Comparison of ENCODE assay signal across 10 cellular contexts in genomic region chr5:140868721-140869554, GRCh38. TPM values are rescaled to one million over a fixed set of nuclear protein-coding genes. Genes with fewer than 3 reads are reported as not detected.
DNase-seq lines count a peak whose midpoint lies in the region; ATAC-seq, FAIRE-seq and TF ChIP-seq lines count a peak whose summit lies in the region.
"Had no signal": no experiment of that assay in that cellular context is flagged by ENCODE, and none has a peak within 500 bp of the region (broad histone marks: within the 10 kb centered on the region; RNA-seq: fewer than 3 reads in every experiment).

PCDHA11 (plus strand) TSS chr5:140868957; CDS start chr5:140869104, 147 bp downstream.

- CTCF ChIA-PET in CD4-positive, alpha-beta T cell (lab: Charles Lee), result no interaction called here

- H3K4me1 ChIP-seq in HUES64 (ENCODE audit: insufficient read depth, low read length) (0 out of 2 replicates have a peak, but pooled peaks cover 3% of the 10 kb centered on the region), astrocyte (ENCODE audit: insufficient read depth, low read length) (no peaks in the 10 kb centered on the region), kidney (ENCODE audit: control insufficient read depth in 1 of 2, insufficient read depth in 1 of 2, low read depth in 1 of 2, low read length in 2 of 2) (no peaks in the 10 kb centered on the region)

- H3K27me3 Mint-ChIP-seq in astrocyte (ENCODE audit: low read depth, unreplicated experiment), result no peaks in the 10 kb centered on the region
- H3K27me3 Mint-ChIP-seq in CD4-positive, alpha-beta T cell, result peaks cover 48% of the 10 kb centered on the region
- H3K27me3 Mint-ChIP-seq in stimulated activated memory B cell treated with anti-CD40 and anti-IgM and Interleukin-4, amounts not matched to agents 10 μg/mL and 1 μg/mL and 100 μg/mL, for 72 hours, result no peaks in the 10 kb centered on the region

- no peak within 1 kb of the TSS for H3K4me2 ChIP-seq in astrocyte (ENCODE audit: low read length)

- H3K27ac ChIP-seq in HUES64 (ENCODE audit: low read depth, low read length) (peak within 1 kb of the TSS; percentile 65; the same call in 1 of the 2 replicates), astrocyte (ENCODE audit: low read depth, low read length) (no peak within 1 kb of the TSS), kidney (ENCODE audit: low read depth in 2 of 2, low read length in 2 of 2) (no peak within 1 kb of the TSS)
- H3K27ac ChIP-seq in CD4-positive, alpha-beta T cell (ENCODE audit: low read depth, low read length), result no peak within 1 kb of the TSS

- DNase-seq in AG09309 (ENCODE audit: low read depth) (no peak), astrocyte (ENCODE audit: low read depth) (no peak), kidney (no peak)
- DNase-seq in CD4-positive, alpha-beta T cell, result no peak
- no peak for DNase-seq in activated effector memory CD4-positive, alpha-beta T cell treated with Interleukin-2 at 50 U/mL for 16 hours
- DNase-seq in stimulated activated CD4-positive, alpha-beta T cell treated with anti-CD3 and anti-CD28 coated beads, Interleukin-15, amount 100 ng/mL, for 24 hours, result no peak
- DNase-seq: CD4-positive, alpha-beta memory T cell; stimulated activated naive CD4-positive, alpha-beta T cell treated with Interleukin-2 at 50 U/mL for 16 hours had no signal

- intact Hi-C loops in kidney (cut with DNase I), result no loop called here
- intact Hi-C loops in CD4-positive, alpha-beta T cell (cut with DNase I, micrococcal nuclease), result no loop called here

- H3K36me3 Mint-ChIP-seq in astrocyte (ENCODE audit: low read depth, unreplicated experiment), result peaks cover 8% of the 10 kb centered on the region
- no peaks in the 10 kb centered on the region for H3K36me3 Mint-ChIP-seq in CD4-positive, alpha-beta T cell (ENCODE audit: low read depth)
- no peaks in the 10 kb centered on the region for H3K36me3 Mint-ChIP-seq in stimulated activated memory B cell treated with anti-CD40 and anti-IgM and Interleukin-4, amounts not matched to agents 10 μg/mL and 1 μg/mL and 100 μg/mL, for 72 hours
- H3K36me3 Mint-ChIP-seq: CD4-positive, alpha-beta memory T cell had no signal

- peak within 1 kb of the TSS; percentile 89 for H3K4me3 Mint-ChIP-seq in astrocyte (ENCODE audit: unreplicated experiment)
- no peak within 1 kb of the TSS for H3K4me3 Mint-ChIP-seq in CD4-positive, alpha-beta T cell
- no peak within 1 kb of the TSS for H3K4me3 Mint-ChIP-seq in stimulated activated memory B cell treated with anti-CD40 and anti-IgM and Interleukin-4, amounts not matched to agents 10 μg/mL and 1 μg/mL and 100 μg/mL, for 72 hours

- H3K4me1 Mint-ChIP-seq in astrocyte (ENCODE audit: low read depth, unreplicated experiment), result no peaks in the 10 kb centered on the region
- H3K4me1 Mint-ChIP-seq in CD4-positive, alpha-beta T cell (ENCODE audit: low read depth), result no peaks in the 10 kb centered on the region
- H3K4me1 Mint-ChIP-seq in stimulated activated memory B cell treated with anti-CD40 and anti-IgM and Interleukin-4, amounts not matched to agents 10 μg/mL and 1 μg/mL and 100 μg/mL, for 72 hours, result no peaks in the 10 kb centered on the region

- peak; percentile 9 for TF ChIP-seq CTCF in AG09309 (IDR thresholded peaks at IDR 0.05; ENCODE audit: control insufficient read depth, insufficient read depth, low read depth, low read length, missing control alignments)
- no peak for TF ChIP-seq CTCF in astrocyte (IDR thresholded peaks at IDR 0.05; ENCODE audit: insufficient read depth, low read depth, low read length)
- peak; percentile 25 for TF ChIP-seq CTCF in kidney (IDR thresholded peaks at IDR 0.05; ENCODE audit: borderline replicate concordance, extremely low read depth, insufficient read depth)
- no peak for TF ChIP-seq CTCF in CD4-positive, alpha-beta T cell (IDR thresholded peaks at IDR 0.05)

- 3% methylated on average over 40 of the region's 41 CpGs for WGBS in HUES64

- no peak for FAIRE-seq in astrocyte (lab: Jason Lieb, UNC)
- FAIRE-seq in kidney (lab: Jason Lieb, UNC), result no peak

- no peak for ATAC-seq in CD4-positive, alpha-beta T cell (ENCODE audit: poor library complexity)
- no peak for ATAC-seq in stimulated activated memory B cell treated with anti-CD40 and anti-IgM and Interleukin-4, amounts not matched to agents 10 μg/mL and 1 μg/mL and 100 μg/mL, for 72 hours

- no peaks in the 10 kb centered on the region for H3K9me3 Mint-ChIP-seq in astrocyte (ENCODE audit: unreplicated experiment)
- peaks cover 5% of the 10 kb centered on the region for H3K9me3 Mint-ChIP-seq in CD4-positive, alpha-beta T cell
- no peaks in the 10 kb centered on the region for H3K9me3 Mint-ChIP-seq in stimulated activated memory B cell treated with anti-CD40 and anti-IgM and Interleukin-4, amounts not matched to agents 10 μg/mL and 1 μg/mL and 100 μg/mL, for 72 hours

- peak within 1 kb of the TSS; percentile 34 for H3K27ac Mint-ChIP-seq in astrocyte (ENCODE audit: unreplicated experiment)
- no peak within 1 kb of the TSS for H3K27ac Mint-ChIP-seq in CD4-positive, alpha-beta T cell
- no peak within 1 kb of the TSS for H3K27ac Mint-ChIP-seq in stimulated activated memory B cell treated with anti-CD40 and anti-IgM and Interleukin-4, amounts not matched to agents 10 μg/mL and 1 μg/mL and 100 μg/mL, for 72 hours
- H3K27ac Mint-ChIP-seq: CD4-positive, alpha-beta memory T cell had no signal

- H3K9me3 ChIP-seq in HUES64 (ENCODE audit: insufficient read depth, low read depth, low read length) (0 out of 2 replicates have a peak, but pooled peaks cover 4% of the 10 kb centered on the region), astrocyte (ENCODE audit: insufficient read depth, low read depth, low read length) (peaks cover 5% of the 10 kb centered on the region), kidney (ENCODE audit: control insufficient read depth in 1 of 2, low read length in 2 of 2) (peaks cover 3 to 14% of the 10 kb centered on the region in 2 donors)
- H3K9me3 ChIP-seq in CD4-positive, alpha-beta T cell (ENCODE audit: control insufficient read depth, low read length), result peaks cover 10% of the 10 kb centered on the region

- peak within 1 kb of the TSS; percentile 84 for H3K9ac ChIP-seq in HUES64 (ENCODE audit: low read depth, low read length)
- no peak within 1 kb of the TSS for H3K9ac ChIP-seq in astrocyte (ENCODE audit: low read length)
- no peak within 1 kb of the TSS for H3K9ac ChIP-seq in kidney (ENCODE audit: low read length in 2 of 2)

- no peak within 1 kb of the TSS for H2AFZ ChIP-seq in astrocyte (ENCODE audit: low read depth, low read length)

- no peaks in the 10 kb centered on the region for H3K79me2 ChIP-seq in astrocyte (ENCODE audit: insufficient read depth, low read length)

- H3K4me3 ChIP-seq in AG09309 (ENCODE audit: control insufficient read depth, low read depth, low read length) (no peak within 1 kb of the TSS), HUES64 (ENCODE audit: low read length) (peak within 1 kb of the TSS; percentile 71), astrocyte (ENCODE audit: insufficient read depth, low read depth, low read length) (no peak within 1 kb of the TSS), kidney (ENCODE audit: low read length in 2 of 2) (peak within 1 kb of the TSS; percentile 24 to 38)

- POLR2A ChIA-PET in CD4-positive, alpha-beta T cell (lab: Charles Lee), result no interaction called here

- H4K20me1 ChIP-seq in astrocyte (ENCODE audit: insufficient read depth, low read length), result no peaks in the 10 kb centered on the region

- peaks cover 6% of the 10 kb centered on the region; the same call in 1 of the 2 replicates for H3K36me3 ChIP-seq in HUES64 (ENCODE audit: insufficient read depth, low read length)
- no peaks in the 10 kb centered on the region for H3K36me3 ChIP-seq in astrocyte (ENCODE audit: insufficient read depth, low read length)
- H3K36me3 ChIP-seq in kidney (ENCODE audit: control insufficient read depth in 1 of 2, insufficient read depth in 2 of 2, low read length in 2 of 2), result no peaks in the 10 kb centered on the region

- no peaks in the 10 kb centered on the region for H3K27me3 ChIP-seq in HUES64 (ENCODE audit: insufficient read depth, low read length)
- H3K27me3 ChIP-seq in astrocyte (ENCODE audit: insufficient read depth, low read length), result no peaks in the 10 kb centered on the region
- H3K27me3 ChIP-seq in CD4-positive, alpha-beta T cell (ENCODE audit: control insufficient read depth, insufficient read depth, low read length), result peaks cover 23% of the 10 kb centered on the region

RNA-seq across cellular contexts. Expression of gene PCDHA11, which starts in this region (rescaled TPM):
- polyA plus RNA-seq in HUES64 (2013, experiment 1 of 2), result 9.2 TPM
- 7.9 TPM for polyA plus RNA-seq in HUES64 (2013, experiment 2 of 2)
- total RNA-seq in astrocyte (4.9 and 5.8 TPM in 2 replicates), kidney (2.0 TPM)
- 0.77 TPM for polyA plus RNA-seq in kidney (ENCODE audit: insufficient read depth, low read depth, low replicate concordance)
- not detected for total RNA-seq in CD4-positive, alpha-beta T cell
- total RNA-seq: CD4-positive, alpha-beta memory T cell had no signal
- polyA plus RNA-seq: CD4-positive, alpha-beta memory T cell had no signal

Comparison
In these comparisons a context has a peak if more than half of its experiments do, and no peak if none do; other contexts are left out.
1. H3K4me3 ChIP-seq: peak in HUES64 (single experiment) and kidney (2 of 2); none in AG09309 (single experiment) and astrocyte (single experiment).
2. CTCF ChIP-seq: peak in AG09309 (single experiment) and kidney (single experiment); none in astrocyte (single experiment) and CD4-positive, alpha-beta T cell (single experiment).